ENCODE assay signal across 17 cellular contexts in genomic region chr6:19697744-19698290, GRCh38.
A peak's percentile ranks its signal among the peaks of the same experiment; 100 is the strongest.
DNase-seq lines count a peak whose midpoint lies in the region; ATAC-seq and TF ChIP-seq lines count a peak whose summit lies in the region.
"Had no signal": no experiment of that assay in that cellular context is flagged by ENCODE, and none has a peak within 500 bp of the region (broad histone marks: within the 10 kb centered on the region; RNA-seq: fewer than 3 reads in every experiment).

No MANE protein-coding gene starts in this region.

- TF ChIP-seq POLR2A in gastroesophageal sphincter (IDR thresholded peaks at IDR 0.05) = no peak

- H3K9me3 ChIP-seq in gastroesophageal sphincter = no peaks in the 10 kb centered on the region
- H3K9me3 ChIP-seq in Caco-2 = no peaks in the 10 kb centered on the region
- H3K9me3 ChIP-seq: ascending aorta had no signal

- H3K4me1 ChIP-seq in gastroesophageal sphincter = no peaks in the 10 kb centered on the region
- no peaks in the 10 kb centered on the region for H3K4me1 ChIP-seq in Caco-2
- H3K4me1 ChIP-seq: ascending aorta had no signal

- DNase-seq in AG20443 (ENCODE audit: low spot score) (peak; percentile 78), HPDE6-E6E7 (ENCODE audit: extremely low spot score) (peak; percentile 19), amniotic stem cell (lab: John Stamatoyannopoulos, UW) (peak; percentile 53), hepatic stellate cell (ENCODE audit: low spot score) (peak; percentile 71), NCI-H1436 (lab: John Stamatoyannopoulos, UW) (no peak), Caco-2 (no peak), ACHN (no peak)
- DNase-seq: activated T-cell treated with anti-CD3 and anti-CD28 coated beads, Interleukin-2, amount 50 U/mL, for 4 hours; CD4-positive, CD25-positive, alpha-beta regulatory T cell; midbrain; NCI-H1105 treated with DMSO at 0.1 percent for 48 hours; NCI-H510A treated with DMSO at 0.1 percent for 48 hours; SIG-M5 had no signal

- H3K4me3 Mint-ChIP-seq in Caco-2 (ENCODE audit: unreplicated experiment) = no peak overlapping the region
- H3K4me3 Mint-ChIP-seq: activated T-cell treated with anti-CD3 and anti-CD28 coated beads, Interleukin-2, amount 50 U/mL, for 4 hours; CD4-positive, CD25-positive, alpha-beta regulatory T cell; stimulated activated naive CD8-positive, alpha-beta T cell treated with anti-CD3 and anti-CD28 coated beads, Interleukin-15, Interleukin-2, amounts not matched to agents 100 ng/mL and 50 ng/mL, for 24 hours had no signal

- no peaks in the 10 kb centered on the region for H3K36me3 Mint-ChIP-seq in Caco-2 (ENCODE audit: insufficient read depth, unreplicated experiment)
- H3K36me3 Mint-ChIP-seq: CD4-positive, CD25-positive, alpha-beta regulatory T cell had no signal

- H3K9me3 Mint-ChIP-seq in Caco-2 (ENCODE audit: unreplicated experiment) = no peaks in the 10 kb centered on the region

- H3K27ac ChIP-seq in gastroesophageal sphincter = no peak overlapping the region
- H3K27ac ChIP-seq: ascending aorta had no signal

- H3K4me1 Mint-ChIP-seq in Caco-2 (ENCODE audit: low read depth, unreplicated experiment) = no peaks in the 10 kb centered on the region
- H3K4me1 Mint-ChIP-seq: CD4-positive, CD25-positive, alpha-beta regulatory T cell had no signal

- ATAC-seq in gastroesophageal sphincter = no peak
- ATAC-seq: activated T-cell treated with anti-CD3 and anti-CD28 coated beads, Interleukin-2, amount 50 U/mL, for 4 hours had no signal

- H3K36me3 ChIP-seq in gastroesophageal sphincter (no peaks in the 10 kb centered on the region), Caco-2 (ENCODE audit: control insufficient read depth, insufficient read depth, low read length) (no peaks in the 10 kb centered on the region)
- H3K36me3 ChIP-seq: ascending aorta had no signal

- no peak overlapping the region for H3K27ac Mint-ChIP-seq in Caco-2 (ENCODE audit: unreplicated experiment)
- H3K27ac Mint-ChIP-seq: CD4-positive, CD25-positive, alpha-beta regulatory T cell; progenitor cell of endocrine pancreas; stimulated activated naive CD8-positive, alpha-beta T cell treated with anti-CD3 and anti-CD28 coated beads, Interleukin-15, Interleukin-2, amounts not matched to agents 100 ng/mL and 50 ng/mL, for 24 hours had no signal

- POLR2A ChIA-PET in Caco-2 (lab: Charles Lee) = no interaction called here

- H3K27me3 ChIP-seq in gastroesophageal sphincter (no peaks in the 10 kb centered on the region), Caco-2 (replicated peaks; ENCODE audit: control insufficient read depth, insufficient read depth, low read length) (no peaks in the 10 kb centered on the region)
- H3K27me3 ChIP-seq: ascending aorta had no signal

- intact Hi-C loops in Caco-2 (cut with micrococcal nuclease; ENCODE audit: unreplicated experiment) = no loop called here

- WGBS in gastroesophageal sphincter (ENCODE audit: low coverage in 1 of 2), 2 donors = 82 to 87% methylated on average over 2 to 3 of the region's 3 CpGs

- no TSS peak for BruUV-seq in Caco-2 (replicated peaks; lab: Mats Ljungman, UMichigan)

- TF ChIP-seq CTCF in gastroesophageal sphincter (IDR thresholded peaks at IDR 0.05) (no peak), Caco-2 (IDR thresholded peaks at IDR 0.05; ENCODE audit: insufficient read depth in 1 of 2, low read depth in 1 of 2, low read length in 1 of 2, severe bottlenecking in 1 of 2, unreplicated experiment in 1 of 2) (no peak)

- H3K4me3 ChIP-seq in gastroesophageal sphincter (no peak overlapping the region), Caco-2 (ENCODE audit: low read depth, low read length) (no peak overlapping the region)
- H3K4me3 ChIP-seq: ascending aorta had no signal

- peaks cover 17% of the 10 kb centered on the region for H3K27me3 Mint-ChIP-seq in Caco-2 (ENCODE audit: insufficient read depth, unreplicated experiment)

- in situ Hi-C loops in ACHN (cut with HindIII; ENCODE audit: low pct_ligation_motif_present, low pct_unique_long_range_greater_than_20kb, low sequenced_read_pairs) = no loop called here

- CTCF ChIA-PET in Caco-2 (lab: Charles Lee) = no interaction called here

- TF ChIP-seq EP300 in gastroesophageal sphincter (IDR thresholded peaks at IDR 0.05) = no peak

Comparison
In these comparisons a context has a peak if more than half of its experiments do, and no peak if none do; other contexts are left out.
1. DNase-seq: peak in AG20443 (single experiment), HPDE6-E6E7 (single experiment), amniotic stem cell (single experiment) and hepatic stellate cell (single experiment); none in NCI-H1436 (single experiment), Caco-2 (0 of 2) and ACHN (single experiment).